In the genomic region with DNA sequence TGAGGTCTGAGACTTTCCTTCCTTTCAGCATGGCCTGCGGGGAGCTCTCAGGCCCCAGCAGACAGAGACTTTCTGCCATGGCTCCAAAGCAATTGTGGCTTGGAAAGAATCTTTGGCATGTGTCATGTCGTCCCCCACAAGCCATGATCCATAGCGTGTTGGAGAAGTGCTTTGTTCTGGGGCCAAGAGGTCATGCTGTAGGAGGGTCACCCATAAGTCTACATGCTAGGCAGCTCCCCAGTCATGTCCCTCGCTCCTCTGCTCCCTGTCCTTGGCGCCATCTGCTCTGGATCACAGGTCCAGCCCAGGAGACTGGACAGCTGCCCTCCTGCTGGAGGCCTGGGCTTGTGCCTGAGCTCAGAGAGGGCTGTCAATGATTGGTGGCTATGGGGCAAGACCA, we compare ENCODE assay signal across 1 cellular context.
A peak's percentile ranks its signal among the peaks of the same experiment; 100 is the strongest.
TF ChIP-seq lines count a peak whose summit lies in the region.

No MANE protein-coding gene starts in this region.

TF ChIP-seq in IMR-90, 13 proteins besides CTCF, POLR2A, EP300 and RAD21 (continued from another document):
- peak; percentile 4; the same call in 1 of the 2 replicates for TF ChIP-seq SMC3 (IDR thresholded peaks at IDR 0.05; ENCODE audit: low read depth, low read length)
- peak; percentile 61 for TF ChIP-seq RCOR1 (IDR thresholded peaks at IDR 0.05; ENCODE audit: insufficient replicate concordance, low read length)
- no peak for TF ChIP-seq BHLHE40 (IDR thresholded peaks at IDR 0.05; ENCODE audit: low read depth, low read length)
- no peak for TF ChIP-seq CHD1 (IDR thresholded peaks at IDR 0.05; ENCODE audit: low read depth, low read length)
- TF ChIP-seq, protein P1, sequence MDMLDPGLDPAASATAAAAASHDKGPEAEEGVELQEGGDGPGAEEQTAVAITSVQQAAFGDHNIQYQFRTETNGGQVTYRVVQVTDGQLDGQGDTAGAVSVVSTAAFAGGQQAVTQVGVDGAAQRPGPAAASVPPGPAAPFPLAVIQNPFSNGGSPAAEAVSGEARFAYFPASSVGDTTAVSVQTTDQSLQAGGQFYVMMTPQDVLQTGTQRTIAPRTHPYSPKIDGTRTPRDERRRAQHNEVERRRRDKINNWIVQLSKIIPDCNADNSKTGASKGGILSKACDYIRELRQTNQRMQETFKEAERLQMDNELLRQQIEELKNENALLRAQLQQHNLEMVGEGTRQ (IDR thresholded peaks at IDR 0.05; ENCODE audit: low read depth, low read length): no peak
- no peak for TF ChIP-seq RFX5 (IDR thresholded peaks at IDR 0.05; ENCODE audit: low read depth, low read length)
- no peak for TF ChIP-seq MAFK (IDR thresholded peaks at IDR 0.05; ENCODE audit: low read depth, low read length)
- TF ChIP-seq MXI1 (IDR thresholded peaks at IDR 0.05; ENCODE audit: borderline replicate concordance, low read depth, low read length): no peak
TF ChIP-seq in IMR-90: peak in this region for 3.
